14 cellular contexts compared by ENCODE assay signal in the genomic region with DNA sequence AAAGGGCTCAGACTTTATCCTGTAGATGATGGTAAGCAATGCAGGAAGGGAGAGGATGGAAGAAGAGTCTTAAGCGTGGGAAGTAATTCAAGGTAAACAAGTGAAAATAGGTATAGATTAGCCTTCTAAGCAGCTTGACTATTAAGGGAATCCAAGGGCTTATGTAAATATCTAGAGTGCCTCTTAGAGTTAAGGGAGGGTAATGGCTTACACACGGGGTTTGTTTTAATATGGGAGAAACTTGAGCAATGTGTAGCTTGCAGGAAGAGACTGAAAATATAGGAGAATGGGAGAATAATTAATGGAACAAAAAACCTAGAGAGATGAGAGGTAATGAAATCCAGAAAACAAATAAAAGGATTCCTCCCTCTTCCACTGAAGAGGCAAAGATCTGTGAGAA.
A peak's percentile ranks its signal among the peaks of the same experiment; 100 is the strongest.
DNase-seq lines count a peak whose midpoint lies in the region; ATAC-seq lines count a peak whose summit lies in the region.
"Had no signal": no experiment of that assay in that cellular context is flagged by ENCODE, and none has a peak within 500 bp of the region (broad histone marks: within the 10 kb centered on the region; RNA-seq: fewer than 3 reads in every experiment).

No MANE protein-coding gene starts in this region.

- DNase-seq in NCI-H82 (lab: John Stamatoyannopoulos, UW) (peak; percentile 52), NCI-H82 treated with DMSO at 0.1 percent for 48 hours (lab: John Stamatoyannopoulos, UW; ENCODE audit: unreplicated experiment) (no peak), NCI-H187 (lab: John Stamatoyannopoulos, UW) (peak; percentile 4 to 20), NCI-H748 (lab: John Stamatoyannopoulos, UW; ENCODE audit: unreplicated experiment) (peak; percentile 57), SW480 (ENCODE audit: low spot score) (no peak), CD1c-positive myeloid dendritic cell (ENCODE audit: extremely low spot score) (no peak)
- DNase-seq: CD8-positive, alpha-beta memory T cell; H9; NCI-H1048; NCI-H2171 treated with DMSO at 0.1 percent for 48 hours; NCI-H446 treated with DMSO at 0.1 percent for 48 hours; SJCRH30 had no signal

- no peak for ATAC-seq in GM21619 (IDR thresholded peaks at IDR 0.05; ENCODE audit: unreplicated experiment)
- ATAC-seq: Panc1 had no signal

Comparison
In these comparisons a context has a peak if more than half of its experiments do, and no peak if none do; other contexts are left out.
1. DNase-seq: peak in NCI-H82 (single experiment), NCI-H187 (2 of 2) and NCI-H748 (single experiment); none in NCI-H82 treated with DMSO at 0.1 percent for 48 hours (single experiment), SW480 (single experiment) and CD1c-positive myeloid dendritic cell (single experiment).